In the genomic region with DNA sequence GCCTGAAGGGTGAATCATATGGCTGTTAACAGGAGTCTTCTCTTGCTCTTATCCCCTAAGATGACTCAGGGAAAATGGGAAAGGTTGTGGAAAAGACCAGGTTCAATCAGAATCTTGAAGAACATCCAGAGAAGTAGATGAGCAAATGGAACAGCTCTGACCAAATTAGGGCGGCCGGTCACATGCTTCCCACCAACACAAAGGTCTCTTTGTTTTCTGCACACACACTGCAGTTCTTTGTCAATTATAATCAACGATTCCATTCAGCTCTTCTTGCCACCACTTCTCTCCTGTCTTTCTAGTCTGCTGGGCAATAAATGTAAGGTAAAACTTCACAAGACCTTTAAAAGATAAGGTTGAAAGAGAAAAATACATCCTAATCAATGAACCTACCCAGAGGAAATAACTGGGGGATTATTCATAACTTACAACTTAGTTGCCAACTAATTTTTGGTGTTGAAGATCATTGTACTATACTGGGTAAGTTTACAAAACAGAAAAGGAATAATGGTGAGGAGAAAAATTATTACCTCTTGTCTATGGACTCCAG, we compare ENCODE assay signal across 11 cellular contexts.
DNase-seq lines count a peak whose midpoint lies in the region; ATAC-seq and TF ChIP-seq lines count a peak whose summit lies in the region.
"Had no signal": no experiment of that assay in that cellular context is flagged by ENCODE, and none has a peak within 500 bp of the region (broad histone marks: within the 10 kb centered on the region; RNA-seq: fewer than 3 reads in every experiment).

No MANE protein-coding gene starts in this region.

- H3K36me3 Mint-ChIP-seq in GM23338 (ENCODE audit: low read depth) (peaks cover 5% of the 10 kb centered on the region; the same call in 2 of the 3 replicates), mesothelial cell of epicardium (peaks cover 8% of the 10 kb centered on the region), T-helper 17 cell (ENCODE audit: low read depth) (peaks cover 2% of the 10 kb centered on the region)

- H2AFZ ChIP-seq in GM23338, result peak overlapping the region; percentile 2; the same call in 1 of the 2 replicates

- no peaks in the 10 kb centered on the region for H3K27me3 ChIP-seq in GM23338 (ENCODE audit: insufficient read depth)
- no peaks in the 10 kb centered on the region for H3K27me3 ChIP-seq in ascending aorta
- H3K27me3 ChIP-seq in heart right ventricle, result no peaks in the 10 kb centered on the region
- no peaks in the 10 kb centered on the region for H3K27me3 ChIP-seq in psoas muscle (ENCODE audit: insufficient read depth in 3 of 3, low read length in 2 of 3)
- H3K27me3 ChIP-seq: SJCRH30 had no signal

- TF ChIP-seq CTCF in GM23338 (conservative IDR thresholded peaks at IDR 0.05; ENCODE audit: low read depth in 2 of 2) (no peak), ascending aorta (IDR thresholded peaks at IDR 0.05) (no peak), heart right ventricle (IDR thresholded peaks at IDR 0.05) (no peak), psoas muscle (IDR thresholded peaks at IDR 0.05) (no peak), mesothelial cell of epicardium (IDR thresholded peaks at IDR 0.05; ENCODE audit: unreplicated experiment) (no peak)

- H3F3A ChIP-seq in GM23338 (replicated peaks; ENCODE audit: low read depth), result no peaks in the 10 kb centered on the region

- WGBS in heart right ventricle, 2 donors, result 70 to 75% methylated on average over 3 of the region's 3 CpGs
- WGBS in psoas muscle, 3 donors, result 62 to 76% (median 69%) methylated on average over 3 of the region's 3 CpGs

- H3K79me2 ChIP-seq in GM23338 (replicated peaks; ENCODE audit: insufficient read depth), result peaks cover 8% of the 10 kb centered on the region

- no peak overlapping the region for H3K4me2 ChIP-seq in GM23338

- H3K27me3 Mint-ChIP-seq in GM23338 (ENCODE audit: insufficient read depth, low read depth, poor library complexity) (peaks cover 2% of the 10 kb centered on the region), mesothelial cell of epicardium (ENCODE audit: low read depth) (no peaks in the 10 kb centered on the region), T-helper 17 cell (peaks cover 29% of the 10 kb centered on the region)

- H3K4me3 Mint-ChIP-seq in GM23338 (no peak overlapping the region), mesothelial cell of epicardium (no peak overlapping the region), T-helper 17 cell (no peak overlapping the region)
- H3K4me3 Mint-ChIP-seq: stimulated activated naive CD8-positive, alpha-beta T cell treated with anti-CD3 and anti-CD28 coated beads, Interleukin-15, Interleukin-2, amounts not matched to agents 100 ng/mL and 50 ng/mL, for 24 hours had no signal

- H3K4me1 ChIP-seq in GM23338 (ENCODE audit: insufficient read depth) (peaks cover 7% of the 10 kb centered on the region), ascending aorta (peaks cover 0 to 12% of the 10 kb centered on the region in 2 donors), heart right ventricle (peaks cover 0 to 14% (median 0%) of the 10 kb centered on the region in 9 donors), psoas muscle (peaks cover 42% of the 10 kb centered on the region)

- H3K9me2 ChIP-seq in GM23338 (ENCODE audit: insufficient read depth), result 0 out of 2 replicates have a peak, but pooled peaks cover 8% of the 10 kb centered on the region

- no peak for ATAC-seq in GM23338
- ATAC-seq in heart right ventricle, result peak; percentile 47 to 92 (median 76)
- ATAC-seq in psoas muscle, result peak in 2 of 4 donors; percentile 21 to 38
- ATAC-seq in T-helper 17 cell, result no peak

- intact Hi-C loops in ascending aorta (cut with DNase I) (loop anchor here (5.0 kb wide), 1 partner anchor 76 kb away; no protein-coding TSS in a partner anchor), heart right ventricle (cut with DNase I) (loop anchor here in 1 of 10 donors (10.0 kb wide), 1 partner anchor 59 kb away; no protein-coding TSS in a partner anchor), psoas muscle (cut with DNase I) (loop anchor here (5.0 to 10.0 kb wide), 3 partner anchors 34 to 279 kb away; no protein-coding TSS in a partner anchor)

- H3K27ac Mint-ChIP-seq in GM23338 (peak overlapping the region; percentile 23; the same call in 1 of the 2 replicates), mesothelial cell of epicardium (no peak overlapping the region), T-helper 17 cell (no peak overlapping the region)
- H3K27ac Mint-ChIP-seq: stimulated activated naive CD8-positive, alpha-beta T cell treated with anti-CD3 and anti-CD28 coated beads, Interleukin-15, Interleukin-2, amounts not matched to agents 100 ng/mL and 50 ng/mL, for 24 hours had no signal

- no peak overlapping the region for H3K4me3 ChIP-seq in GM23338
- H3K4me3 ChIP-seq in ascending aorta, result no peak overlapping the region
- no peak overlapping the region for H3K4me3 ChIP-seq in heart right ventricle
- H3K4me3 ChIP-seq in psoas muscle, result no peak overlapping the region
- H3K4me3 ChIP-seq: SJCRH30 had no signal

- DNase-seq in GM23338 (ENCODE audit: low spot score) (no peak), ascending aorta (ENCODE audit: low spot score in 2 of 2) (no peak), heart right ventricle (peak in 1 of 2 donors; percentile 18), psoas muscle (no peak), mesothelial cell of epicardium (ENCODE audit: low spot score in 2 of 2, unreplicated experiment in 2 of 2) (no peak), T-helper 17 cell (no peak), NCI-H1105 (lab: John Stamatoyannopoulos, UW) (no peak), HPDE6-E6E7 (ENCODE audit: extremely low spot score) (no peak)
- DNase-seq: Karpas-422 had no signal

- no peaks in the 10 kb centered on the region for H3K36me3 ChIP-seq in GM23338 (ENCODE audit: insufficient read depth)
- H3K36me3 ChIP-seq in ascending aorta, result no peaks in the 10 kb centered on the region
- no peaks in the 10 kb centered on the region for H3K36me3 ChIP-seq in heart right ventricle
- H3K36me3 ChIP-seq in psoas muscle (ENCODE audit: insufficient read depth in 1 of 2, low read depth in 1 of 2), result no peaks in the 10 kb centered on the region
- H3K36me3 ChIP-seq: SJCRH30 had no signal

- H3K9me3 ChIP-seq in ascending aorta (no peaks in the 10 kb centered on the region), heart right ventricle (peaks cover 0 to 6% (median 0%) of the 10 kb centered on the region in 11 donors), psoas muscle (no peaks in the 10 kb centered on the region), T-helper 17 cell (ENCODE audit: control insufficient read depth, low read length, poor library complexity, severe bottlenecking) (no peaks in the 10 kb centered on the region)
- H3K9me3 ChIP-seq: SJCRH30 had no signal

- peaks cover 16% of the 10 kb centered on the region for H3K4me1 Mint-ChIP-seq in GM23338
- peaks cover 15% of the 10 kb centered on the region for H3K4me1 Mint-ChIP-seq in mesothelial cell of epicardium
- no peaks in the 10 kb centered on the region for H3K4me1 Mint-ChIP-seq in T-helper 17 cell

- no peak overlapping the region for H3K27ac ChIP-seq in GM23338 (ENCODE audit: low read depth)
- H3K27ac ChIP-seq in ascending aorta, result peak overlapping the region; percentile 16 to 28
- H3K27ac ChIP-seq in heart right ventricle, result peak overlapping the region in 7 of 10 donors; percentile 11 to 51 (median 37)
- peak overlapping the region; percentile 59 for H3K27ac ChIP-seq in psoas muscle
- H3K27ac ChIP-seq: SJCRH30 had no signal

- H3K9me3 Mint-ChIP-seq in GM23338 (peaks cover 8% of the 10 kb centered on the region; the same call in 1 of the 3 replicates), mesothelial cell of epicardium (peaks cover 16% of the 10 kb centered on the region)

- no peaks in the 10 kb centered on the region for H4K20me1 ChIP-seq in GM23338 (replicated peaks; ENCODE audit: insufficient read depth)

TF ChIP-seq in GM23338, 12 proteins besides CTCF, POLR2A, EP300 and RAD21 (continues in another document):
- TF ChIP-seq NANOG (IDR thresholded peaks at IDR 0.05; ENCODE audit: borderline replicate concordance) (no peak), EZH2 (IDR thresholded peaks at IDR 0.05; ENCODE audit: low read depth, unreplicated experiment) (no peak)

Comparison
In these comparisons a context has a peak if more than half of its experiments do, and no peak if none do; other contexts are left out.
1. ATAC-seq: peak in heart right ventricle (8 of 8); none in GM23338 (single experiment) and T-helper 17 cell (single experiment).